ENCODE assay signal across 2 cellular contexts in the genomic region with DNA sequence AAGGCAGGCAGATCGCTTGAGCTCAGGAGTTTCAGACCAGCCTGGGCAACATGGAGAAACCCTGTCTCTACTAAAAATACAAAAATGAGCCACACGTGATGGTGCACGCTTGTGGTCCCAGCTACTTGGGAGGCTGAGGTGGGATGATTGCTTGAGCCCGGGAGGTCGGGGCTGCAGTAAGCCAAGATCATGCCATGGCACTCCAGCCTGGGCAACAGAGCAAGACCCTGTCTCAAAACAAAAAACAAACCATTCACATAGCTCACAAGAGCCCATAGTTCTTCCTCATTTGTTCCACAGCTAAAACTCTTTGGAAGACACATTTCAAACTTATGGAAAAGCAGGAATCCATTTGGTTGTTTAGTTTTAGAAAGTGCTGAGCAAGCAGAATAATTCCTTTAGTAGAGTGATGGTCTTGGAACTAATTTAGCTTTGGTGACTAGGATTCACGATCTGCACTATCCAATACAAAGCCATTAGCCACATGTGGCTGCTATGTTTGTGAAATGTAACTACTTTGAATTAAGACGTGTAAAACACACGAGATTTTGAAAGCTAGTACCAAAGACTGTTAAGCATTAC.
TF ChIP-seq lines count a peak whose summit lies in the region.

No MANE protein-coding gene starts in this region.

TF ChIP-seq in GM23338, 12 proteins besides CTCF, POLR2A, EP300 and RAD21 (continues in another document):
- TF ChIP-seq, protein P1, sequence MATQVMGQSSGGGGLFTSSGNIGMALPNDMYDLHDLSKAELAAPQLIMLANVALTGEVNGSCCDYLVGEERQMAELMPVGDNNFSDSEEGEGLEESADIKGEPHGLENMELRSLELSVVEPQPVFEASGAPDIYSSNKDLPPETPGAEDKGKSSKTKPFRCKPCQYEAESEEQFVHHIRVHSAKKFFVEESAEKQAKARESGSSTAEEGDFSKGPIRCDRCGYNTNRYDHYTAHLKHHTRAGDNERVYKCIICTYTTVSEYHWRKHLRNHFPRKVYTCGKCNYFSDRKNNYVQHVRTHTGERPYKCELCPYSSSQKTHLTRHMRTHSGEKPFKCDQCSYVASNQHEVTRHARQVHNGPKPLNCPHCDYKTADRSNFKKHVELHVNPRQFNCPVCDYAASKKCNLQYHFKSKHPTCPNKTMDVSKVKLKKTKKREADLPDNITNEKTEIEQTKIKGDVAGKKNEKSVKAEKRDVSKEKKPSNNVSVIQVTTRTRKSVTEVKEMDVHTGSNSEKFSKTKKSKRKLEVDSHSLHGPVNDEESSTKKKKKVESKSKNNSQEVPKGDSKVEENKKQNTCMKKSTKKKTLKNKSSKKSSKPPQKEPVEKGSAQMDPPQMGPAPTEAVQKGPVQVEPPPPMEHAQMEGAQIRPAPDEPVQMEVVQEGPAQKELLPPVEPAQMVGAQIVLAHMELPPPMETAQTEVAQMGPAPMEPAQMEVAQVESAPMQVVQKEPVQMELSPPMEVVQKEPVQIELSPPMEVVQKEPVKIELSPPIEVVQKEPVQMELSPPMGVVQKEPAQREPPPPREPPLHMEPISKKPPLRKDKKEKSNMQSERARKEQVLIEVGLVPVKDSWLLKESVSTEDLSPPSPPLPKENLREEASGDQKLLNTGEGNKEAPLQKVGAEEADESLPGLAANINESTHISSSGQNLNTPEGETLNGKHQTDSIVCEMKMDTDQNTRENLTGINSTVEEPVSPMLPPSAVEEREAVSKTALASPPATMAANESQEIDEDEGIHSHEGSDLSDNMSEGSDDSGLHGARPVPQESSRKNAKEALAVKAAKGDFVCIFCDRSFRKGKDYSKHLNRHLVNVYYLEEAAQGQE (IDR thresholded peaks at IDR 0.05; ENCODE audit: unreplicated experiment), result no peak
- no peak for TF ChIP-seq EZH2 (IDR thresholded peaks at IDR 0.05; ENCODE audit: low read depth, unreplicated experiment)
- TF ChIP-seq CREB1 (CRISPR knock-in tag; IDR thresholded peaks at IDR 0.05; ENCODE audit: low read depth), result no peak
- TF ChIP-seq NANOG (IDR thresholded peaks at IDR 0.05; ENCODE audit: borderline replicate concordance), result no peak
- TF ChIP-seq ZNF114 (CRISPR knock-in tag; IDR thresholded peaks at IDR 0.05), result no peak
- no peak for TF ChIP-seq POLR2AphosphoS5 (IDR thresholded peaks at IDR 0.05; ENCODE audit: low read depth)
- no peak for TF ChIP-seq JUNB (IDR thresholded peaks at IDR 0.05; ENCODE audit: unreplicated experiment)
- TF ChIP-seq STAT1 (IDR thresholded peaks at IDR 0.05; ENCODE audit: unreplicated experiment), result no peak
- TF ChIP-seq ZNF462 (CRISPR knock-in tag; IDR thresholded peaks at IDR 0.05), result no peak
- no peak for TF ChIP-seq ZNF331 (CRISPR knock-in tag; IDR thresholded peaks at IDR 0.05; ENCODE audit: low read depth)

TF ChIP-seq in GM12878, 131 proteins besides CTCF, POLR2A, EP300 and RAD21:
- no peak for TF ChIP-seq CREM (IDR thresholded peaks at IDR 0.05; ENCODE audit: low read depth)
- TF ChIP-seq NR2C1 (IDR thresholded peaks at IDR 0.05), result no peak
